Comparison of ENCODE assay signal across 10 cellular contexts in the genomic region with DNA sequence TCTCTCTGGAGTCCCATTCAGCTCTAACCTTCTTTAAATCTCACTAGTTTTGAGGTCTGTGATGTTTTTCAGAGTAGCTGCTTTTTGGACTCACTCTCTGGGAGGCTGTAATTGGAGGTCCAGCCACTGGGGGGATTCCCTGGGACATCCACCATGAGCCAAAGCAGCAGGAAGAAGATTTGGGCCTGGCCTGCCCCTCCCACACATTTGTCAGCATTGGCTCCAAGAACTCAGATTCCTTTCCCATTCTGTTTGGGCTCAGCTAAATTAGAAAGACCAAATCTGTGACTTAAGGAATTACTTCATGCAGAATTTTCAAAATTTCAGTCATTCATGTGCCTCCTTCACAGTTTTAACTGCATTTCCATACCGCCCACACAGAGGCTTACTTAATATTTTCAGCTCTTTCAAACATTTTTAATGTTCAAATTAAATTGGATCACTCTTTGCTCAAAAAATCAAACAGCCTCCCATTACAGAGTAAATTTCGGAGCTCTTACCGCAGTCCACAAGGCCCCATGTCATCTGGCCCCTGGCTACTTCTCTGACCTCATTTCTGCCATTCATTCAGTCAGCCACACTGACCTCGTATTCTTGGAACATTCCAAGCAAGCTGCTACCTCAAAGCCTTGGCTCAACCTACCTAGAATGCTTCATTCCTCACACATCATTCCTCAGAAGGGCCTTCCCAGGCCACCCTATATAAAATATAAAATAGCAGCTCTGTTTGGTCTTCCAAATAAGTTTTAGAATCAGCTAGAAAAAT. TPM values are rescaled to one million over a fixed set of nuclear protein-coding genes. Genes with fewer than 3 reads are reported as not detected.
DNase-seq lines count a peak whose midpoint lies in the region; ATAC-seq and TF ChIP-seq lines count a peak whose summit lies in the region.
"Had no signal": no experiment of that assay in that cellular context is flagged by ENCODE, and none has a peak within 500 bp of the region (broad histone marks: within the 10 kb centered on the region; RNA-seq: fewer than 3 reads in every experiment).

No MANE protein-coding gene starts in this region.

- no peaks in the 10 kb centered on the region for H3K79me2 ChIP-seq in Loucy (ENCODE audit: insufficient read depth, low read length)

- CTCF ChIA-PET in BJ (lab: Yijun Ruan, JAX) = interaction anchor here (0.7 to 2.6 kb wide), 12 partner anchors 9 to 125 kb away, joined by 3 to 10 read pairs (median 6); no protein-coding TSS in a partner anchor

- no peaks in the 10 kb centered on the region for H3K27me3 ChIP-seq in BJ (ENCODE audit: control insufficient read depth, insufficient read depth, low read length)
- no peaks in the 10 kb centered on the region for H3K27me3 ChIP-seq in Loucy (ENCODE audit: insufficient read depth, low read length, poor library complexity, severe bottlenecking)
- H3K27me3 ChIP-seq in muscle layer of duodenum (ENCODE audit: low read depth, low read length) = no peaks in the 10 kb centered on the region

- no peak overlapping the region for H2AFZ ChIP-seq in Loucy (ENCODE audit: low read length)

- H3K4me3 ChIP-seq in BJ (ENCODE audit: low read depth, low read length) = no peak overlapping the region
- H3K4me3 ChIP-seq in Loucy (ENCODE audit: low read length, poor library complexity, severe bottlenecking) = no peak overlapping the region
- no peak overlapping the region for H3K4me3 ChIP-seq in choroid plexus epithelial cell (ENCODE audit: low read depth, low read length)
- no peak overlapping the region for H3K4me3 ChIP-seq in muscle layer of duodenum (ENCODE audit: low read depth in 1 of 2, low read length in 2 of 2)

- no peak for ATAC-seq in HG03039 (IDR thresholded peaks at IDR 0.05; ENCODE audit: unreplicated experiment)

- H4K20me1 ChIP-seq in Loucy (ENCODE audit: insufficient read depth, low read length, poor library complexity, severe bottlenecking) = no peaks in the 10 kb centered on the region

- H3K4me2 ChIP-seq in Loucy (ENCODE audit: low read depth, low read length, poor library complexity, severe bottlenecking) = no peak overlapping the region

- POLR2A ChIA-PET in BJ (lab: Charles Lee) = interaction anchor here (0.6 to 1.1 kb wide), 3 partner anchors 9 to 1936 kb away, joined by 4 to 11 read pairs (median 5); no protein-coding TSS in a partner anchor

- DNase-seq in BJ (ENCODE audit: low read depth) = peak; percentile 55
- DNase-seq in choroid plexus epithelial cell (ENCODE audit: low read depth) = peak; percentile 87
- DNase-seq in NCI-H345 treated with DMSO at 0.1 percent for 48 hours (lab: John Stamatoyannopoulos, UW; ENCODE audit: unreplicated experiment) = no peak
- DNase-seq in GF-D8 (lab: John Stamatoyannopoulos, UW) = no peak
- DNase-seq in UCSD-AML1 (lab: John Stamatoyannopoulos, UW; ENCODE audit: unreplicated experiment) = no peak
- DNase-seq: central memory CD4-positive, alpha-beta T cell; NCI-H526 had no signal

- no peaks in the 10 kb centered on the region for H3K9me2 ChIP-seq in Loucy (replicated peaks; ENCODE audit: low read depth, low read length)

- H3K4me1 ChIP-seq in Loucy (ENCODE audit: insufficient read depth, low read length, poor library complexity, severe bottlenecking) = peaks cover 45% of the 10 kb centered on the region
- peaks cover 4 to 7% of the 10 kb centered on the region in 2 donors for H3K4me1 ChIP-seq in muscle layer of duodenum (ENCODE audit: control insufficient read depth in 1 of 2, insufficient read depth in 2 of 2, low read length in 2 of 2)

- H3K9me3 ChIP-seq in Loucy (ENCODE audit: insufficient read depth, low read depth, low read length) = no peaks in the 10 kb centered on the region
- H3K9me3 ChIP-seq in muscle layer of duodenum (ENCODE audit: control insufficient read depth in 1 of 2, low read length in 2 of 2) = no peaks in the 10 kb centered on the region

- H3K36me3 ChIP-seq in BJ (ENCODE audit: control insufficient read depth, insufficient read depth, low read length) = no peaks in the 10 kb centered on the region
- no peaks in the 10 kb centered on the region for H3K36me3 ChIP-seq in Loucy (ENCODE audit: insufficient read depth, low read length)
- no peaks in the 10 kb centered on the region for H3K36me3 ChIP-seq in muscle layer of duodenum (ENCODE audit: control insufficient read depth in 1 of 2, insufficient read depth in 2 of 2, low read length in 2 of 2)

- no peak overlapping the region for H3K9ac ChIP-seq in Loucy (ENCODE audit: low read depth, low read length, poor library complexity, severe bottlenecking)

- TF ChIP-seq CTCF in BJ (IDR thresholded peaks at IDR 0.05; ENCODE audit: insufficient read depth, low read depth, low read length) (peak; percentile 47), Loucy (conservative IDR thresholded peaks at IDR 0.05; ENCODE audit: low read length) (peak; percentile 59), choroid plexus epithelial cell (conservative IDR thresholded peaks at IDR 0.05; ENCODE audit: low read depth, low read length) (peak; percentile 55)

- H3K27ac ChIP-seq in muscle layer of duodenum (ENCODE audit: low read length) = peak overlapping the region; percentile 43

- no peaks in the 10 kb centered on the region for H3F3A ChIP-seq in Loucy (ENCODE audit: low read depth)

RNA-seq across cellular contexts. Expression of gene RRAS2, which starts 54.5 kb away (rescaled TPM):
- polyA plus RNA-seq in BJ (2011; rRNA removed) = 29.1 and 60.6 TPM in 2 replicates
- 16.2 and 18.0 TPM in 2 replicates for polyA minus RNA-seq in BJ (2011; rRNA and poly(A)+ RNA removed)

Comparison
In these comparisons a context has a peak if more than half of its experiments do, and no peak if none do; other contexts are left out.
1. DNase-seq: peak in BJ (single experiment) and choroid plexus epithelial cell (single experiment); none in NCI-H345 treated with DMSO at 0.1 percent for 48 hours (single experiment), GF-D8 (single experiment) and UCSD-AML1 (single experiment).
2. Peak in every context shown above with its lines, with median percentiles within 50 percentile points of each other: CTCF ChIP-seq.